Comparison of ENCODE assay signal across 30 cellular contexts in the genomic region with DNA sequence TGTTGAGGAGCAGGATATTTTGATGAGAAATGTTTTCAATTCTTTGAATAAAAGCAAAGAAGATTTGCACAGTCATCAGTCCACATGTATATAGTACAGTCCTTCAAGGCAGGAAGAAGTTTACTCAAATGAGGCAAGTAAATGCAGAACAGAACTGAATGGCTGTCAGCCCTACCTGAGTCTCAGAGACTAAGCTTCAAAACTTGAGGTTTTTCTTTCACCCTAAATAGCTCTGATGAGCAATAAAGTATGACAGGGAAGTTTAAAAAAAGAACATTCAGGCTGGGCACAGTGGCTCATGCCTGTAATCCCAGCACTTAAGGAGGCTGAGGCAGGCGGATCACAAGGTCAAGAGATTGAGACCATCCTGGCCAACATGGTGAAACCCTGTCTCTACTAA.
"Had no signal": no experiment of that assay in that cellular context is flagged by ENCODE, and none has a peak within 500 bp of the region (broad histone marks: within the 10 kb centered on the region; RNA-seq: fewer than 3 reads in every experiment).

No MANE protein-coding gene starts in this region.

- FAIRE-seq: colon had no signal

- H3K4me1 ChIP-seq: body of pancreas, foreskin keratinocyte, gastrocnemius medialis had no signal

- H3K4me3 Mint-ChIP-seq: activated CD4-positive, alpha-beta memory T cell treated with anti-CD3 and anti-CD28 coated beads for 36 hours; activated CD8-positive, alpha-beta memory T cell treated with anti-CD3 and anti-CD28 coated beads, Interleukin-2, amount 10 ng/mL, durations not matched to agents 7 days and 5 days; activated CD8-positive, alpha-beta T cell treated with anti-CD3 and anti-CD28 coated beads, Interleukin-2, amount 10 ng/mL, durations not matched to agents 7 days and 5 days; activated naive CD4-positive, alpha-beta T cell treated with anti-CD3 and anti-CD28 coated beads for 36 hours; activated naive CD4-positive, alpha-beta T cell treated with anti-CD3 and anti-CD28 coated beads, Interleukin-2, amount 50 U/mL, for 24 hours; activated naive CD8-positive, alpha-beta T cell treated with anti-CD3 and anti-CD28 coated beads for 36 hours; activated naive CD8-positive, alpha-beta T cell treated with anti-CD3 and anti-CD28 coated beads, Interleukin-2, amount 50 U/mL, for 24 hours; activated T-helper 1 cell treated with anti-CD3 and anti-CD28 coated beads, Interleukin-12 subunit alpha, Interleukin-12 subunit beta, Interleukin-2, Interleukin-4 antibody, amounts not matched to agents 30 ng/mL and 10 ng/mL and 1 ng/mL, durations not matched to agents 14 hours and 24 hours and 36 hours had no signal

- ATAC-seq: activated CD8-positive, alpha-beta memory T cell treated with anti-CD3 and anti-CD28 coated beads, Interleukin-2, amount 10 ng/mL, durations not matched to agents 7 days and 5 days; activated CD8-positive, alpha-beta T cell treated with anti-CD3 and anti-CD28 coated beads, Interleukin-2, amount 10 ng/mL, durations not matched to agents 7 days and 5 days; activated naive CD8-positive, alpha-beta T cell treated with anti-CD3 and anti-CD28 coated beads, Interleukin-2, amount 50 U/mL, for 24 hours; body of pancreas; foreskin keratinocyte; gastrocnemius medialis; heart left ventricle had no signal

- H3K27me3 Mint-ChIP-seq: activated CD4-positive, alpha-beta memory T cell treated with anti-CD3 and anti-CD28 coated beads for 36 hours; activated CD8-positive, alpha-beta memory T cell treated with anti-CD3 and anti-CD28 coated beads, Interleukin-2, amount 10 ng/mL, durations not matched to agents 7 days and 5 days; activated naive CD4-positive, alpha-beta T cell treated with anti-CD3 and anti-CD28 coated beads, Interleukin-2, amount 50 U/mL, for 24 hours; activated naive CD8-positive, alpha-beta T cell treated with anti-CD3 and anti-CD28 coated beads for 36 hours; activated naive CD8-positive, alpha-beta T cell treated with anti-CD3 and anti-CD28 coated beads, Interleukin-2, amount 50 U/mL, for 24 hours had no signal

- DNase-seq: activated CD4-positive, alpha-beta memory T cell treated with anti-CD3 and anti-CD28 coated beads for 36 hours; activated CD4-positive, alpha-beta T cell treated with anti-CD3 and anti-CD28 coated beads for 1 hour; activated CD4-positive, alpha-beta T cell treated with anti-CD3 and anti-CD28 coated beads for 4 hours; activated CD4-positive, CD25-positive, alpha-beta regulatory T cell; activated CD8-positive, alpha-beta memory T cell treated with anti-CD3 and anti-CD28 coated beads, Interleukin-2, amount 10 ng/mL, durations not matched to agents 7 days and 5 days; activated CD8-positive, alpha-beta memory T cell treated with anti-CD3 and anti-CD28 coated beads, Interleukin-2, amount 50 U/mL, for 4 hours; activated CD8-positive, alpha-beta T cell treated with anti-CD3 and anti-CD28 coated beads, Interleukin-2, amount 10 ng/mL, durations not matched to agents 7 days and 5 days; activated effector memory CD4-positive, alpha-beta T cell treated with anti-CD3 and anti-CD28 coated beads, Interleukin-2, amount 50 U/mL, for 16 hours; activated naive CD4-positive, alpha-beta T cell treated with anti-CD3 and anti-CD28 coated beads for 36 hours; activated naive CD8-positive, alpha-beta T cell treated with anti-CD3 and anti-CD28 coated beads for 36 hours; activated naive CD8-positive, alpha-beta T cell treated with anti-CD3 and anti-CD28 coated beads, Interleukin-2, amount 50 U/mL, for 24 hours; activated T-cell treated with anti-CD3 and anti-CD28 coated beads, Interleukin-2, amount 50 U/mL, for 1 hour; activated T-cell treated with anti-CD3 and anti-CD28 coated beads, Interleukin-2, amount 50 U/mL, for 48 hours; adrenal gland; amygdala; aorta; body of pancreas; caudate nucleus; effector CD8-positive, alpha-beta T cell; erythroblast; foreskin keratinocyte; gastrocnemius medialis; glutamatergic neuron; heart left ventricle; T-helper 2 cell had no signal

- H3K36me3 ChIP-seq: adrenal gland, heart left ventricle had no signal

- H3K27me3 ChIP-seq: adrenal gland, body of pancreas, esophagus muscularis mucosa, foreskin keratinocyte, gastrocnemius medialis, heart left ventricle had no signal

- H3K27ac ChIP-seq: adrenal gland, body of pancreas, esophagus muscularis mucosa, foreskin keratinocyte, gastrocnemius medialis, heart left ventricle had no signal

- H3K4me1 Mint-ChIP-seq: activated CD8-positive, alpha-beta memory T cell treated with anti-CD3 and anti-CD28 coated beads, Interleukin-2, amount 10 ng/mL, durations not matched to agents 7 days and 5 days; activated naive CD8-positive, alpha-beta T cell treated with anti-CD3 and anti-CD28 coated beads for 36 hours; activated naive CD8-positive, alpha-beta T cell treated with anti-CD3 and anti-CD28 coated beads, Interleukin-2, amount 50 U/mL, for 24 hours had no signal

- H3K27ac Mint-ChIP-seq: activated CD4-positive, alpha-beta memory T cell treated with anti-CD3 and anti-CD28 coated beads for 36 hours; activated CD8-positive, alpha-beta memory T cell treated with anti-CD3 and anti-CD28 coated beads, Interleukin-2, amount 10 ng/mL, durations not matched to agents 7 days and 5 days; activated CD8-positive, alpha-beta T cell treated with anti-CD3 and anti-CD28 coated beads, Interleukin-2, amount 10 ng/mL, durations not matched to agents 7 days and 5 days; activated naive CD4-positive, alpha-beta T cell treated with anti-CD3 and anti-CD28 coated beads for 36 hours; activated naive CD4-positive, alpha-beta T cell treated with anti-CD3 and anti-CD28 coated beads, Interleukin-2, amount 50 U/mL, for 24 hours; activated naive CD8-positive, alpha-beta T cell treated with anti-CD3 and anti-CD28 coated beads for 36 hours; activated naive CD8-positive, alpha-beta T cell treated with anti-CD3 and anti-CD28 coated beads, Interleukin-2, amount 50 U/mL, for 24 hours; activated T-helper 1 cell treated with anti-CD3 and anti-CD28 coated beads, Interleukin-12 subunit alpha, Interleukin-12 subunit beta, Interleukin-2, Interleukin-4 antibody, amounts not matched to agents 30 ng/mL and 10 ng/mL and 1 ng/mL, durations not matched to agents 14 hours and 24 hours and 36 hours; activated T-helper 2 cell treated with anti-CD3 and anti-CD28 coated beads, Interferon-gamma antibody, Interleukin-2, Interleukin-4, amounts not matched to agents 10 μg/mL and 5 μg/mL and 100 μg/mL, durations not matched to agents 14 hours and 24 hours and 36 hours had no signal

- H3K4me3 ChIP-seq: adrenal gland, body of pancreas, esophagus muscularis mucosa, gastrocnemius medialis, heart left ventricle had no signal

- H3K9me3 ChIP-seq: adrenal gland, body of pancreas, gastrocnemius medialis had no signal
